1 cellular context compared by ENCODE assay signal in genomic region chr22:35411112-35411511, GRCh38.
TF ChIP-seq lines count a peak whose summit lies in the region.

No MANE protein-coding gene starts in this region.

TF ChIP-seq in GM23338, 12 proteins besides CTCF, POLR2A, EP300 and RAD21:
- TF ChIP-seq ZNF331 (CRISPR knock-in tag; IDR thresholded peaks at IDR 0.05; ENCODE audit: low read depth), result no peak
- TF ChIP-seq REST (IDR thresholded peaks at IDR 0.05; ENCODE audit: unreplicated experiment), result no peak
- no peak for TF ChIP-seq EZH2 (IDR thresholded peaks at IDR 0.05; ENCODE audit: low read depth, unreplicated experiment)
- no peak for TF ChIP-seq EZH2phosphoT487 (IDR thresholded peaks at IDR 0.05; ENCODE audit: unreplicated experiment)
- no peak for TF ChIP-seq CREB1 (CRISPR knock-in tag; IDR thresholded peaks at IDR 0.05; ENCODE audit: low read depth)
- TF ChIP-seq JUNB (IDR thresholded peaks at IDR 0.05; ENCODE audit: unreplicated experiment), result no peak
- TF ChIP-seq, protein P1, sequence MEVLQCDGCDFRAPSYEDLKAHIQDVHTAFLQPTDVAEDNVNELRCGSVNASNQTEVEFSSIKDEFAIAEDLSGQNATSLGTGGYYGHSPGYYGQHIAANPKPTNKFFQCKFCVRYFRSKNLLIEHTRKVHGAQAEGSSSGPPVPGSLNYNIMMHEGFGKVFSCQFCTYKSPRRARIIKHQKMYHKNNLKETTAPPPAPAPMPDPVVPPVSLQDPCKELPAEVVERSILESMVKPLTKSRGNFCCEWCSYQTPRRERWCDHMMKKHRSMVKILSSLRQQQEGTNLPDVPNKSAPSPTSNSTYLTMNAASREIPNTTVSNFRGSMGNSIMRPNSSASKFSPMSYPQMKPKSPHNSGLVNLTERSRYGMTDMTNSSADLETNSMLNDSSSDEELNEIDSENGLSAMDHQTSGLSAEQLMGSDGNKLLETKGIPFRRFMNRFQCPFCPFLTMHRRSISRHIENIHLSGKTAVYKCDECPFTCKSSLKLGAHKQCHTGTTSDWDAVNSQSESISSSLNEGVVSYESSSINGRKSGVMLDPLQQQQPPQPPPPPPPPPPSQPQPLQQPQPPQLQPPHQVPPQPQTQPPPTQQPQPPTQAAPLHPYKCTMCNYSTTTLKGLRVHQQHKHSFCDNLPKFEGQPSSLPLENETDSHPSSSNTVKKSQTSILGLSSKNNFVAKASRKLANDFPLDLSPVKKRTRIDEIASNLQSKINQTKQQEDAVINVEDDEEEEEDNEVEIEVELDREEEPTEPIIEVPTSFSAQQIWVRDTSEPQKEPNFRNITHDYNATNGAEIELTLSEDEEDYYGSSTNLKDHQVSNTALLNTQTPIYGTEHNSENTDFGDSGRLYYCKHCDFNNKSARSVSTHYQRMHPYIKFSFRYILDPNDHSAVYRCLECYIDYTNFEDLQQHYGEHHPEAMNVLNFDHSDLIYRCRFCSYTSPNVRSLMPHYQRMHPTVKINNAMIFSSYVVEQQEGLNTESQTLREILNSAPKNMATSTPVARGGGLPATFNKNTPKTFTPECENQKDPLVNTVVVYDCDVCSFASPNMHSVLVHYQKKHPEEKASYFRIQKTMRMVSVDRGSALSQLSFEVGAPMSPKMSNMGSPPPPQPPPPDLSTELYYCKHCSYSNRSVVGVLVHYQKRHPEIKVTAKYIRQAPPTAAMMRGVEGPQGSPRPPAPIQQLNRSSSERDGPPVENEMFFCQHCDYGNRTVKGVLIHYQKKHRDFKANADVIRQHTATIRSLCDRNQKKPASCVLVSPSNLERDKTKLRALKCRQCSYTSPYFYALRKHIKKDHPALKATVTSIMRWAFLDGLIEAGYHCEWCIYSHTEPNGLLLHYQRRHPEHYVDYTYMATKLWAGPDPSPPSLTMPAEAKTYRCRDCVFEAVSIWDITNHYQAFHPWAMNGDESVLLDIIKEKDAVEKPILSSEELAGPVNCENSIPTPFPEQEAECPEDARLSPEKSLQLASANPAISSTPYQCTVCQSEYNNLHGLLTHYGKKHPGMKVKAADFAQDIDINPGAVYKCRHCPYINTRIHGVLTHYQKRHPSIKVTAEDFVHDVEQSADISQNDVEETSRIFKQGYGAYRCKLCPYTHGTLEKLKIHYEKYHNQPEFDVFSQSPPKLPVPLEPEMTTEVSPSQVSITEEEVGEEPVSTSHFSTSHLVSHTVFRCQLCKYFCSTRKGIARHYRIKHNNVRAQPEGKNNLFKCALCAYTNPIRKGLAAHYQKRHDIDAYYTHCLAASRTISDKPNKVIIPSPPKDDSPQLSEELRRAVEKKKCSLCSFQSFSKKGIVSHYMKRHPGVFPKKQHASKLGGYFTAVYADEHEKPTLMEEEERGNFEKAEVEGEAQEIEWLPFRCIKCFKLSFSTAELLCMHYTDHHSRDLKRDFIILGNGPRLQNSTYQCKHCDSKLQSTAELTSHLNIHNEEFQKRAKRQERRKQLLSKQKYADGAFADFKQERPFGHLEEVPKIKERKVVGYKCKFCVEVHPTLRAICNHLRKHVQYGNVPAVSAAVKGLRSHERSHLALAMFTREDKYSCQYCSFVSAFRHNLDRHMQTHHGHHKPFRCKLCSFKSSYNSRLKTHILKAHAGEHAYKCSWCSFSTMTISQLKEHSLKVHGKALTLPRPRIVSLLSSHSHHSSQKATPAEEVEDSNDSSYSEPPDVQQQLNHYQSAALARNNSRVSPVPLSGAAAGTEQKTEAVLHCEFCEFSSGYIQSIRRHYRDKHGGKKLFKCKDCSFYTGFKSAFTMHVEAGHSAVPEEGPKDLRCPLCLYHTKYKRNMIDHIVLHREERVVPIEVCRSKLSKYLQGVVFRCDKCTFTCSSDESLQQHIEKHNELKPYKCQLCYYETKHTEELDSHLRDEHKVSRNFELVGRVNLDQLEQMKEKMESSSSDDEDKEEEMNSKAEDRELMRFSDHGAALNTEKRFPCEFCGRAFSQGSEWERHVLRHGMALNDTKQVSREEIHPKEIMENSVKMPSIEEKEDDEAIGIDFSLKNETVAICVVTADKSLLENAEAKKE (CRISPR knock-in tag; IDR thresholded peaks at IDR 0.05), result no peak
- TF ChIP-seq ZNF114 (CRISPR knock-in tag; IDR thresholded peaks at IDR 0.05), result no peak
- TF ChIP-seq, protein P2, sequence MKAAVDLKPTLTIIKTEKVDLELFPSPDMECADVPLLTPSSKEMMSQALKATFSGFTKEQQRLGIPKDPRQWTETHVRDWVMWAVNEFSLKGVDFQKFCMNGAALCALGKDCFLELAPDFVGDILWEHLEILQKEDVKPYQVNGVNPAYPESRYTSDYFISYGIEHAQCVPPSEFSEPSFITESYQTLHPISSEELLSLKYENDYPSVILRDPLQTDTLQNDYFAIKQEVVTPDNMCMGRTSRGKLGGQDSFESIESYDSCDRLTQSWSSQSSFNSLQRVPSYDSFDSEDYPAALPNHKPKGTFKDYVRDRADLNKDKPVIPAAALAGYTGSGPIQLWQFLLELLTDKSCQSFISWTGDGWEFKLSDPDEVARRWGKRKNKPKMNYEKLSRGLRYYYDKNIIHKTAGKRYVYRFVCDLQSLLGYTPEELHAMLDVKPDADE (IDR thresholded peaks at IDR 0.05), result no peak
TF ChIP-seq in GM23338: peak in this region for 0.
